Comparison of ENCODE assay signal across 8 cellular contexts in genomic region chr6:152552616-152553209, GRCh38.
DNase-seq lines count a peak whose midpoint lies in the region; ATAC-seq lines count a peak whose summit lies in the region.

No MANE protein-coding gene starts in this region.

- peak; percentile 73 for DNase-seq in activated CD4-positive, alpha-beta T cell treated with anti-CD3 and anti-CD28 coated beads, Interleukin-2, amount 10 ng/mL, durations not matched to agents 24 days and 14 days
- no peak for DNase-seq in activated CD4-positive, alpha-beta T cell treated with anti-CD3 and anti-CD28 coated beads, Interleukin-2, amount 50 U/mL, for 4 hours
- DNase-seq in HT-29 (ENCODE audit: low spot score): peak; percentile 75
- peak; percentile 56 for DNase-seq in RPMI8226
- DNase-seq in cerebellar cortex (ENCODE audit: low spot score): peak; percentile 85
- peak; percentile 89 for DNase-seq in left kidney (ENCODE audit: low read depth, low spot score)
- DNase-seq in stimulated activated naive CD8-positive, alpha-beta T cell treated with anti-CD3 and anti-CD28 coated beads, Interleukin-15, amount 100 ng/mL, for 72 hours: peak; percentile 13 to 32

- H3K9me3 Mint-ChIP-seq in activated CD4-positive, alpha-beta T cell treated with anti-CD3 and anti-CD28 coated beads, Interleukin-2, amount 10 ng/mL, durations not matched to agents 24 days and 14 days: no peaks in the 10 kb centered on the region
- peaks cover 9 to 17% of the 10 kb centered on the region in 2 donors for H3K9me3 Mint-ChIP-seq in stimulated activated naive CD8-positive, alpha-beta T cell treated with anti-CD3 and anti-CD28 coated beads, Interleukin-15, amount 100 ng/mL, for 72 hours

- peaks cover 2% of the 10 kb centered on the region for H3K27me3 Mint-ChIP-seq in activated CD4-positive, alpha-beta T cell treated with anti-CD3 and anti-CD28 coated beads, Interleukin-2, amount 10 ng/mL, durations not matched to agents 24 days and 14 days
- peaks cover 10% of the 10 kb centered on the region for H3K27me3 Mint-ChIP-seq in stimulated activated naive CD8-positive, alpha-beta T cell treated with anti-CD3 and anti-CD28 coated beads, Interleukin-15, amount 100 ng/mL, for 72 hours

- no peak overlapping the region for H3K27ac Mint-ChIP-seq in activated CD4-positive, alpha-beta T cell treated with anti-CD3 and anti-CD28 coated beads, Interleukin-2, amount 10 ng/mL, durations not matched to agents 24 days and 14 days
- H3K27ac Mint-ChIP-seq in stimulated activated naive CD8-positive, alpha-beta T cell treated with anti-CD3 and anti-CD28 coated beads, Interleukin-15, amount 100 ng/mL, for 72 hours: no peak overlapping the region

- no peak overlapping the region for H3K4me3 Mint-ChIP-seq in activated CD4-positive, alpha-beta T cell treated with anti-CD3 and anti-CD28 coated beads, Interleukin-2, amount 10 ng/mL, durations not matched to agents 24 days and 14 days
- no peak overlapping the region for H3K4me3 Mint-ChIP-seq in stimulated activated naive CD8-positive, alpha-beta T cell treated with anti-CD3 and anti-CD28 coated beads, Interleukin-15, amount 100 ng/mL, for 72 hours

- H3K36me3 Mint-ChIP-seq in activated CD4-positive, alpha-beta T cell treated with anti-CD3 and anti-CD28 coated beads, Interleukin-2, amount 10 ng/mL, durations not matched to agents 24 days and 14 days (ENCODE audit: low read depth): no peaks in the 10 kb centered on the region

- peak; percentile 99 for ATAC-seq in GM21619 (IDR thresholded peaks at IDR 0.05; ENCODE audit: unreplicated experiment)
- peak; percentile 76 for ATAC-seq in stimulated activated naive CD8-positive, alpha-beta T cell treated with anti-CD3 and anti-CD28 coated beads, Interleukin-15, amount 100 ng/mL, for 72 hours

- intact Hi-C loops in activated CD4-positive, alpha-beta T cell treated with anti-CD3 and anti-CD28 coated beads, Interleukin-2, amount 10 ng/mL, durations not matched to agents 24 days and 14 days (cut with micrococcal nuclease): loop anchor here (10.0 kb wide), 1 partner anchor 122 kb away; no protein-coding TSS in a partner anchor

- no peaks in the 10 kb centered on the region for H3K4me1 Mint-ChIP-seq in activated CD4-positive, alpha-beta T cell treated with anti-CD3 and anti-CD28 coated beads, Interleukin-2, amount 10 ng/mL, durations not matched to agents 24 days and 14 days
- no peaks in the 10 kb centered on the region for H3K4me1 Mint-ChIP-seq in stimulated activated naive CD8-positive, alpha-beta T cell treated with anti-CD3 and anti-CD28 coated beads, Interleukin-15, amount 100 ng/mL, for 72 hours

Comparison
In these comparisons a context has a peak if more than half of its experiments do, and no peak if none do; other contexts are left out.
1. DNase-seq: peak in activated CD4-positive, alpha-beta T cell treated with anti-CD3 and anti-CD28 coated beads, Interleukin-2, amount 10 ng/mL, durations not matched to agents 24 days and 14 days (single experiment), HT-29 (single experiment), RPMI8226 (single experiment), cerebellar cortex (single experiment), left kidney (single experiment) and stimulated activated naive CD8-positive, alpha-beta T cell treated with anti-CD3 and anti-CD28 coated beads, Interleukin-15, amount 100 ng/mL, for 72 hours (2 of 2); none in activated CD4-positive, alpha-beta T cell treated with anti-CD3 and anti-CD28 coated beads, Interleukin-2, amount 50 U/mL, for 4 hours (0 of 2).